Comparison of ENCODE assay signal across 24 cellular contexts in genomic region chr12:59134750-59135149, GRCh38.
"Had no signal": no experiment of that assay in that cellular context is flagged by ENCODE, and none has a peak within 500 bp of the region (broad histone marks: within the 10 kb centered on the region; RNA-seq: fewer than 3 reads in every experiment).

No MANE protein-coding gene starts in this region.

- H3K4me1 ChIP-seq: heart left ventricle, left lung, parathyroid adenoma, right atrium auricular region, spleen, stomach, testis, transverse colon, upper lobe of left lung, vagina had no signal

- ATAC-seq: heart left ventricle; left lung; naive thymus-derived CD4-positive, alpha-beta T cell; natural killer cell treated with Interleukin-12 subunit alpha and Interleukin-12 subunit beta and Interleukin-15 and Interleukin-18, amount 100 ng/mL, for 72 hours; sciatic nerve; stimulated activated memory B cell treated with anti-CD40 and anti-IgM and Interleukin-4, amounts not matched to agents 10 μg/mL and 1 μg/mL and 100 μg/mL, for 72 hours; stimulated activated naive CD8-positive, alpha-beta T cell treated with anti-CD3 and anti-CD28 coated beads, Interleukin-15, Interleukin-2, amounts not matched to agents 100 U/mL and 50 U/mL, for 24 hours had no signal

- H3K27ac ChIP-seq: heart left ventricle, left lung, parathyroid adenoma, right atrium auricular region, skin epidermis, spleen, stomach, testis, thyroid gland, transverse colon, upper lobe of left lung, vagina had no signal

- H3K4me3 ChIP-seq: heart left ventricle, left lung, lung, right atrium auricular region, skin epidermis, spleen, stomach, testis, thyroid gland, transverse colon, upper lobe of left lung, vagina had no signal

- H3K36me3 ChIP-seq: heart left ventricle, left lung, right atrium auricular region, spleen, stomach, thyroid gland, transverse colon, upper lobe of left lung, vagina had no signal

- DNase-seq: glutamatergic neuron; heart left ventricle; islet precursor cell; mesendoderm; naive thymus-derived CD4-positive, alpha-beta T cell; nucleus accumbens; spleen; stimulated activated CD4-positive, alpha-beta T cell treated with anti-CD3 and anti-CD28 coated beads, Interleukin-4, amount 100 ng/mL, for 4 hours; stimulated activated CD8-positive, alpha-beta memory T cell treated with anti-CD3 and anti-CD28 coated beads, Interleukin-4, amount 100 ng/mL, for 48 hours; stimulated activated naive CD8-positive, alpha-beta T cell treated with anti-CD3 and anti-CD28 coated beads, Interleukin-15, Interleukin-2, amounts not matched to agents 100 U/mL and 50 U/mL, for 24 hours; stomach; testis; thyroid gland; transverse colon; upper lobe of left lung had no signal

- H3K9me3 ChIP-seq: heart left ventricle, left lung, right atrium auricular region, spleen, stomach, testis, thyroid gland, transverse colon, upper lobe of left lung, vagina had no signal
